7 cellular contexts compared by ENCODE assay signal in the genomic region with DNA sequence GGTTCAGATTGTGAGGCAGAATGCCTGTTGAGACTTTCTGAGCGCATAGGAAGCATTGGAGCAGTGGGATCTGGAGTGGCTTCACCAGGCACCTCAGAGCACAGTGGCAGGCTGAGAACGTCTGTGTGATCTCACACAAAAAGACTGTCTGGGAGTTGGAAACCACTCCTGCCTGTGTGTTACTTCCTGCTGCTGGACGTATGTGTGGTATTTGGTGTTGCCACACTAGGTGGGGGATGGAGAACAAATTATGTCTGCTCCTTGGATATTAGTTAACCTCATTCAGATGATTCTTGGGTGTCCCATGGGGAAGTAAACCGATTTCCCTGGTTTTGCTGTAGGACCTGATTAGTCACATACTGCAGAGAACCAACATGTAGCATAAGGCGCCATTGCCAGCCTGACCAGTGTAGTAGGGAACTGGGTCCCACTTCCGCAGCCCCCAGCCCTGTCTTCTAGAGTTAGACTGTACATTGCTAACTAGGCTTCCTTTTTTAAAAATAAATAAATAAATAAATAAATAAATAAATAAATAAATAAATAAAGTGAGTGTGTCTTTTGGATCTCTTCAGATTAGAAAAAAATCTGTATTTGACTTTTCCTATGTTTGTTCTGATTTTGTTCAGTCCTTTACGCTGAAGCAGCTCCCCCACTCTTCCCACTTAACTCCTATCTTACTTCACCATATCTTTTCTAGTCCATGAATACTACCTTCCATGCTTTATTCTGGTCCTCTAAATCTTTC. TPM values are rescaled to one million over a fixed set of nuclear protein-coding genes. Genes with fewer than 3 reads are reported as not detected.
DNase-seq lines count a peak whose midpoint lies in the region; ATAC-seq and TF ChIP-seq lines count a peak whose summit lies in the region.

No MANE protein-coding gene starts in this region.

- H3K4me3 ChIP-seq in PC-9 = no peak overlapping the region
- peak overlapping the region in 1 of 4 experiments; percentile 4 for H3K4me3 ChIP-seq in fibroblast of lung (replicated peaks in 1 of 4; ENCODE audit: control extremely low read depth in 1 of 4, insufficient read depth in 1 of 4, low read depth in 3 of 4, low read length in 4 of 4)

- H3K9me2 ChIP-seq in PC-9 (ENCODE audit: insufficient read depth) = no peaks in the 10 kb centered on the region

- H3K36me3 ChIP-seq in PC-9 (ENCODE audit: low read depth) (no peaks in the 10 kb centered on the region), fibroblast of lung (ENCODE audit: control insufficient read depth, insufficient read depth, low read length) (no peaks in the 10 kb centered on the region)

- CTCF ChIA-PET in PC-9 (lab: Charles Lee) = no interaction called here

- H3K36me3 Mint-ChIP-seq in activated T-helper 1 cell treated with anti-CD3 and anti-CD28 coated beads, Interleukin-12 subunit alpha, Interleukin-12 subunit beta, Interleukin-2, Interleukin-4 antibody, amounts not matched to agents 30 ng/mL and 10 ng/mL and 1 ng/mL, durations not matched to agents 14 hours and 24 hours and 36 hours (ENCODE audit: low read depth) = peaks cover 9% of the 10 kb centered on the region

- H3K27ac Mint-ChIP-seq in activated T-helper 1 cell treated with anti-CD3 and anti-CD28 coated beads, Interleukin-12 subunit alpha, Interleukin-12 subunit beta, Interleukin-2, Interleukin-4 antibody, amounts not matched to agents 30 ng/mL and 10 ng/mL and 1 ng/mL, durations not matched to agents 14 hours and 24 hours and 36 hours = no peak overlapping the region

- H3K4me1 ChIP-seq in PC-9 (replicated peaks; ENCODE audit: insufficient read depth) (peaks cover 31% of the 10 kb centered on the region), fibroblast of lung (ENCODE audit: control insufficient read depth, extremely low read depth, insufficient read depth, low read length) (peaks cover 23% of the 10 kb centered on the region)

- peaks cover 82% of the 10 kb centered on the region for H3K4me1 Mint-ChIP-seq in activated T-helper 1 cell treated with anti-CD3 and anti-CD28 coated beads, Interleukin-12 subunit alpha, Interleukin-12 subunit beta, Interleukin-2, Interleukin-4 antibody, amounts not matched to agents 30 ng/mL and 10 ng/mL and 1 ng/mL, durations not matched to agents 14 hours and 24 hours and 36 hours (ENCODE audit: low read depth)

- H3K9ac ChIP-seq in fibroblast of lung (ENCODE audit: insufficient read depth, low read length) = no peak overlapping the region

- no peaks in the 10 kb centered on the region for H3K9me3 Mint-ChIP-seq in activated T-helper 1 cell treated with anti-CD3 and anti-CD28 coated beads, Interleukin-12 subunit alpha, Interleukin-12 subunit beta, Interleukin-2, Interleukin-4 antibody, amounts not matched to agents 30 ng/mL and 10 ng/mL and 1 ng/mL, durations not matched to agents 14 hours and 24 hours and 36 hours

- DNase-seq in PC-9 (peak; percentile 47 to 76), fibroblast of lung (ENCODE audit: low read depth in 2 of 2) (peak; percentile 78 to 96), smooth muscle cell of the brain vasculature (ENCODE audit: low read depth, low spot score) (peak; percentile 55), NCI-H1417 (lab: John Stamatoyannopoulos, UW) (no peak)
- no peak for DNase-seq in activated T-helper 1 cell treated with anti-CD3 and anti-CD28 coated beads, Interleukin-12 subunit alpha, Interleukin-12 subunit beta, Interleukin-2, Interleukin-4 antibody, amounts not matched to agents 30 ng/mL and 10 ng/mL and 1 ng/mL, durations not matched to agents 14 hours and 24 hours and 36 hours (ENCODE audit: low spot score)

- H3K27me3 Mint-ChIP-seq in activated T-helper 1 cell treated with anti-CD3 and anti-CD28 coated beads, Interleukin-12 subunit alpha, Interleukin-12 subunit beta, Interleukin-2, Interleukin-4 antibody, amounts not matched to agents 30 ng/mL and 10 ng/mL and 1 ng/mL, durations not matched to agents 14 hours and 24 hours and 36 hours (ENCODE audit: insufficient read depth) = no peaks in the 10 kb centered on the region

- peaks cover 26% of the 10 kb centered on the region; the same call in 1 of the 2 replicates for H3F3A ChIP-seq in PC-9 (ENCODE audit: insufficient read depth, low read depth)

- H2AFZ ChIP-seq in PC-9 (no peak overlapping the region), fibroblast of lung (ENCODE audit: low read length) (no peak overlapping the region)

- ATAC-seq in GM21619 (IDR thresholded peaks at IDR 0.05; ENCODE audit: unreplicated experiment) (peak; percentile 28), GM21576 (IDR thresholded peaks at IDR 0.05; ENCODE audit: unreplicated experiment) (no peak)

- intact Hi-C loops in PC-9 (cut with micrococcal nuclease; ENCODE audit: unreplicated experiment) = no loop called here
- intact Hi-C loops in activated T-helper 1 cell treated with anti-CD3 and anti-CD28 coated beads, Interleukin-12 subunit alpha, Interleukin-12 subunit beta, Interleukin-2, Interleukin-4 antibody, amounts not matched to agents 30 ng/mL and 10 ng/mL and 1 ng/mL, durations not matched to agents 14 hours and 24 hours and 36 hours (cut with micrococcal nuclease) = no loop called here

- POLR2A ChIA-PET in PC-9 (lab: Charles Lee; ENCODE audit: unreplicated experiment) = no interaction called here

- H3K4me2 ChIP-seq in PC-9 (peak overlapping the region; percentile 20; the same call in 1 of the 2 replicates), fibroblast of lung (ENCODE audit: extremely low read depth, insufficient read depth, low read length) (peak overlapping the region; percentile 21)

- no peak overlapping the region for H3K4me3 Mint-ChIP-seq in activated T-helper 1 cell treated with anti-CD3 and anti-CD28 coated beads, Interleukin-12 subunit alpha, Interleukin-12 subunit beta, Interleukin-2, Interleukin-4 antibody, amounts not matched to agents 30 ng/mL and 10 ng/mL and 1 ng/mL, durations not matched to agents 14 hours and 24 hours and 36 hours

- H3K79me2 ChIP-seq in PC-9 (ENCODE audit: low read depth) (peaks cover 95% of the 10 kb centered on the region), fibroblast of lung (ENCODE audit: control insufficient read depth, insufficient read depth, low read length) (peaks cover 81% of the 10 kb centered on the region)

- peak overlapping the region; percentile 45 for H3K27ac ChIP-seq in PC-9
- peak overlapping the region; percentile 84 for H3K27ac ChIP-seq in fibroblast of lung (ENCODE audit: insufficient read depth, low read length)

- TF ChIP-seq CTCF in PC-9 (conservative IDR thresholded peaks at IDR 0.05) = no peak
- no peak for TF ChIP-seq CTCF in fibroblast of lung (conservative IDR thresholded peaks at IDR 0.05 in 1 of 2, IDR thresholded peaks at IDR 0.05 in 1 of 2; ENCODE audit: low read depth in 1 of 2, low read length in 2 of 2)

- H3K9me3 ChIP-seq in PC-9 (ENCODE audit: insufficient read depth, low read depth) (no peaks in the 10 kb centered on the region), fibroblast of lung (ENCODE audit: control insufficient read depth, insufficient read depth, low read depth, low read length) (no peaks in the 10 kb centered on the region)

- H4K20me1 ChIP-seq in PC-9 (ENCODE audit: insufficient read depth) = peaks cover 69% of the 10 kb centered on the region
- peaks cover 2% of the 10 kb centered on the region for H4K20me1 ChIP-seq in fibroblast of lung (ENCODE audit: control insufficient read depth, extremely low read depth, insufficient read depth, low read length)

- no TSS peak for BruUV-seq in PC-9 (replicated peaks; lab: Mats Ljungman, UMichigan)

- H3K27me3 ChIP-seq in PC-9 (ENCODE audit: insufficient read depth, low read depth) = no peaks in the 10 kb centered on the region
- H3K27me3 ChIP-seq in fibroblast of lung (ENCODE audit: control insufficient read depth, insufficient read depth, low read length) = no peaks in the 10 kb centered on the region

RNA-seq across cellular contexts. Expression of gene UCK2, which starts 26.9 kb away (rescaled TPM):
- total RNA-seq in PC-9 (2021) (54.8 and 59.9 TPM in 2 replicates), fibroblast of lung (47.8 and 95.1 TPM in 2 replicates)
- 83.1 and 99.0 TPM in 2 replicates for polyA plus RNA-seq in fibroblast of lung
- 70.8 and 95.7 TPM in 2 replicates for polyA plus RNA-seq in fibroblast of lung (2012)
- polyA minus RNA-seq in fibroblast of lung (ENCODE audit: low replicate concordance) = 87.6 and 123 TPM in 2 replicates
- 109 and 112 TPM in 2 replicates for total RNA-seq in activated T-helper 1 cell treated with anti-CD3 and anti-CD28 coated beads, Interleukin-12 subunit alpha, Interleukin-12 subunit beta, Interleukin-2, Interleukin-4 antibody, amounts not matched to agents 30 ng/mL and 10 ng/mL and 1 ng/mL, durations not matched to agents 14 hours and 24 hours and 36 hours

Comparison
In these comparisons a context has a peak if more than half of its experiments do, and no peak if none do; other contexts are left out.
1. DNase-seq: peak in PC-9 (2 of 2), fibroblast of lung (2 of 2) and smooth muscle cell of the brain vasculature (single experiment); none in NCI-H1417 (0 of 3) and activated T-helper 1 cell treated with anti-CD3 and anti-CD28 coated beads, Interleukin-12 subunit alpha, Interleukin-12 subunit beta, Interleukin-2, Interleukin-4 antibody, amounts not matched to agents 30 ng/mL and 10 ng/mL and 1 ng/mL, durations not matched to agents 14 hours and 24 hours and 36 hours (single experiment).